In genomic region chr2:46229134-46230063, GRCh38 we compare ENCODE assay signal across 8 cellular contexts.
DNase-seq lines count a peak whose midpoint lies in the region; ATAC-seq, FAIRE-seq and TF ChIP-seq lines count a peak whose summit lies in the region.

No MANE protein-coding gene starts in this region.

- in situ Hi-C loops in mammary epithelial cell (cut with MboI; ENCODE audit: low sequenced_read_pairs in 2 of 2) (no loop called here), HAP-1 (cut with MboI; ENCODE audit: low sequenced_read_pairs) (no loop called here)

- 81% methylated on average over 11 of the region's 11 CpGs for WGBS in mammary epithelial cell (ENCODE audit: low coverage, missing lambda C conversion rate)

- ATAC-seq in HG02852 (IDR thresholded peaks at IDR 0.05; ENCODE audit: unreplicated experiment): peak; percentile 70
- no peak for ATAC-seq in sciatic nerve

- no peak overlapping the region for H3K27ac ChIP-seq in mammary epithelial cell (ENCODE audit: insufficient read depth, low read depth, low read length)
- H3K27ac ChIP-seq in breast epithelium: no peak overlapping the region

- H3K9me3 ChIP-seq in mammary epithelial cell (replicated peaks; ENCODE audit: insufficient read depth, low read length) (no peaks in the 10 kb centered on the region), breast epithelium (no peaks in the 10 kb centered on the region), HAP-1 (no peaks in the 10 kb centered on the region), MG63 (no peaks in the 10 kb centered on the region)

- no peak overlapping the region for H3K4me2 ChIP-seq in mammary epithelial cell (ENCODE audit: insufficient read depth, low read depth, low read length)

- TF ChIP-seq POLR2A in breast epithelium (IDR thresholded peaks at IDR 0.05): no peak

- BruUV-seq in mammary epithelial cell (replicated peaks; lab: Mats Ljungman, UMichigan): no TSS peak

- H3K4me3 ChIP-seq in mammary epithelial cell (replicated peaks in 1 of 3; ENCODE audit: insufficient read depth in 1 of 3, low read depth in 2 of 3, low read length in 3 of 3) (no peak overlapping the region), breast epithelium (no peak overlapping the region), HAP-1 (no peak overlapping the region), MG63 (no peak overlapping the region)

- CTCF ChIA-PET in mammary epithelial cell (lab: Charles Lee; ENCODE audit: low non-redundant PET): no interaction called here

- no peak overlapping the region for H2AFZ ChIP-seq in mammary epithelial cell (ENCODE audit: low read depth, low read length)

- TF ChIP-seq CTCF in mammary epithelial cell (conservative IDR thresholded peaks at IDR 0.05 in 1 of 2, IDR thresholded peaks at IDR 0.05 in 1 of 2; ENCODE audit: extremely low read depth in 1 of 2, insufficient read depth in 1 of 2, low read depth in 1 of 2, low read length in 2 of 2) (no peak), breast epithelium (IDR thresholded peaks at IDR 0.05) (no peak)

- dilution Hi-C loops in mammary epithelial cell (cut with HindIII; ENCODE audit: low sequenced_read_pairs): no loop called here

- no peaks in the 10 kb centered on the region for H4K20me1 ChIP-seq in mammary epithelial cell (ENCODE audit: insufficient read depth, low read length)

- DNase-seq in mammary epithelial cell (peak; percentile 81), breast epithelium (ENCODE audit: low spot score in 2 of 2) (no peak), RCC 7860 (ENCODE audit: low spot score) (peak; percentile 95), iris pigment epithelial cell (ENCODE audit: low read depth) (peak; percentile 54), HAP-1 (ENCODE audit: low spot score in 2 of 2) (no peak), sciatic nerve (ENCODE audit: low spot score) (no peak), MG63 (no peak)

- H3K4me1 ChIP-seq in mammary epithelial cell (ENCODE audit: insufficient read depth, low read length) (peaks cover 8% of the 10 kb centered on the region), breast epithelium (no peaks in the 10 kb centered on the region), HAP-1 (no peaks in the 10 kb centered on the region)

- H3K27me3 ChIP-seq in mammary epithelial cell (ENCODE audit: insufficient read depth, low read length) (no peaks in the 10 kb centered on the region), breast epithelium (no peaks in the 10 kb centered on the region), HAP-1 (ENCODE audit: low read depth) (no peaks in the 10 kb centered on the region), MG63 (no peaks in the 10 kb centered on the region)

- no peaks in the 10 kb centered on the region for H3K36me3 ChIP-seq in mammary epithelial cell (ENCODE audit: insufficient read depth, low read length)
- no peaks in the 10 kb centered on the region for H3K36me3 ChIP-seq in breast epithelium
- no peaks in the 10 kb centered on the region for H3K36me3 ChIP-seq in HAP-1 (replicated peaks)
- no peaks in the 10 kb centered on the region for H3K36me3 ChIP-seq in MG63

- H3K79me2 ChIP-seq in mammary epithelial cell (ENCODE audit: insufficient read depth, low read length): no peaks in the 10 kb centered on the region

- H3K9ac ChIP-seq in mammary epithelial cell (ENCODE audit: insufficient read depth, low read length): no peak overlapping the region

- intact Hi-C loops in mammary epithelial cell (cut with micrococcal nuclease) (no loop called here), breast epithelium (cut with DNase I; ENCODE audit: low total_unique reads) (no loop called here), sciatic nerve (cut with DNase I) (no loop called here)

- peak; percentile 95 for FAIRE-seq in RCC 7860 (lab: Jason Lieb, UNC)

Comparison
In these comparisons a context has a peak if more than half of its experiments do, and no peak if none do; other contexts are left out.
1. DNase-seq: peak in mammary epithelial cell (single experiment), RCC 7860 (single experiment) and iris pigment epithelial cell (single experiment); none in breast epithelium (0 of 2), HAP-1 (0 of 2), sciatic nerve (single experiment) and MG63 (single experiment).